ENCODE assay signal across 8 cellular contexts in the genomic region with DNA sequence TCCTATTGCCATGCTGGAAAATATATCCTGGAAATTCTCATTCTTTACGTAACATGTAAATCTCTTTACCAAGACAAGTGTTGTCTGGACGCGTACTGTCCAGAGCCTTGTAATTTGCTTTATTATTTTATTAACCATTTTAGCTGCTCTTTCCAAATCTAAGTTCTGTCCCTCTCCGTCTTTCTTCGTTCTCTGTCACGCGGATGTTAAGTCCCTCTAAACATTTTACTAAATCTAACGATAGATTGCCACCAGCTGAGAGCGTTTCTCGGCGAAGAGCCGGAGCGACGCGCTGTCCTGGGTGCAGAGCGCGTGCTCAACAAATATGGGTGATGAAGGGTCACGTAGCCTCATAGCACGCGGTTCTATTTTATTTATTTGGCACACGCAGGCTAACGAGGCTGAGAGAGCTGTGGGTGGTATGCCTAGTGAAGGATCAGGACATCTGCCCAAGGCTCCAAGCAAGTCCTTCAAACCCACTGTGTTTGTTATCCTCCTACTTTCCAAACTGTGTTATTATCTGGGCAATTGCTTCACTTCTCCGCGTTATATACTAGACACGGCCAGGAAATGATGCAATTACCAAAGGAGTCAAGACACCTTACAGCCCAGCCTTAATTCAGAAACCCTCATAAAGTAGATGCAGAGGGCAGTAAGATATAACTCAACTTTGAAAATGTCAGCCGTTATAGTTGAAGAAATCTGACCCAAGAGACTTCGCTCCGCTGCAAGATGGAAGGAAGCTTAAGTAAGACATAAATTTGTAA. TPM values are rescaled to one million over a fixed set of nuclear protein-coding genes. Genes with fewer than 3 reads are reported as not detected.
DNase-seq lines count a peak whose midpoint lies in the region; ATAC-seq and TF ChIP-seq lines count a peak whose summit lies in the region.

No MANE protein-coding gene starts in this region.

- TF ChIP-seq CTCF in GM10266 (IDR thresholded peaks at IDR 0.05; ENCODE audit: control insufficient read depth, insufficient read depth, low read depth, missing control alignments): no peak
- no peak for TF ChIP-seq CTCF in HCT116 (IDR thresholded peaks at IDR 0.05 in 2 of 3, conservative IDR thresholded peaks at IDR 0.05 in 1 of 3; ENCODE audit: borderline replicate concordance in 1 of 3, insufficient read depth in 1 of 3, low read depth in 2 of 3, low read length in 2 of 3)
- no peak for TF ChIP-seq CTCF in MM.1S (IDR thresholded peaks at IDR 0.05; ENCODE audit: low read length)

- TF ChIP-seq RAD21 in HCT116 (IDR thresholded peaks at IDR 0.05; ENCODE audit: low read depth): no peak

- peak overlapping the region; percentile 24 for H3K27ac ChIP-seq in HCT116 (ENCODE audit: low read depth, low read length)
- H3K27ac ChIP-seq in MM.1S (ENCODE audit: low read length): peak overlapping the region; percentile 91
- H3K27ac ChIP-seq in SJSA1: peak overlapping the region; percentile 47

- H4K20me1 ChIP-seq in HCT116 (ENCODE audit: insufficient read depth): no peaks in the 10 kb centered on the region
- no peaks in the 10 kb centered on the region for H4K20me1 ChIP-seq in MM.1S (ENCODE audit: insufficient read depth, low read length)

- H3F3A ChIP-seq in MM.1S (ENCODE audit: insufficient read depth, low read length): peaks cover 15% of the 10 kb centered on the region

- intact Hi-C loops in HCT116 (cut with micrococcal nuclease) (loop anchor here (2.0 kb wide), 1 partner anchor 206 kb away; the partner anchor contains the start of gene TRMT11), left ventricle myocardium superior (cut with micrococcal nuclease) (loop anchor here (5.0 kb wide), 1 partner anchor 177 kb away; the partner anchor contains the start of gene HINT3)

- TSS peak; percentile 99 for BruUV-seq in HCT116 (replicated peaks; lab: Mats Ljungman, UMichigan)

- POLR2A ChIA-PET in HCT116 (lab: Charles Lee): interaction anchor here (0.6 to 2.3 kb wide), 3 partner anchors 10 to 897 kb away, joined by 3 to 25 read pairs (median 3); partner anchors contain the start of genes NCOA7 and TRMT11

- CTCF ChIA-PET in HCT116 (lab: Charles Lee): interaction anchor here (1.6 to 2.3 kb wide), 5 partner anchors 10 to 467 kb away, joined by 7 to 19 read pairs (median 10); partner anchors contain the start of genes HINT3 and NCOA7

- peak overlapping the region; percentile 39 to 51 for H3K4me3 ChIP-seq in HCT116 (replicated peaks in 1 of 2; ENCODE audit: low read depth in 1 of 2, low read length in 2 of 2)
- peak overlapping the region; percentile 85 for H3K4me3 ChIP-seq in MM.1S (ENCODE audit: low read length)
- H3K4me3 ChIP-seq in SJSA1: peak overlapping the region; percentile 53

- no peaks in the 10 kb centered on the region for H3K27me3 ChIP-seq in HCT116 (ENCODE audit: insufficient read depth, low read length)
- no peaks in the 10 kb centered on the region for H3K27me3 ChIP-seq in MM.1S (replicated peaks; ENCODE audit: insufficient read depth, low read length)
- no peaks in the 10 kb centered on the region for H3K27me3 ChIP-seq in SJSA1 (replicated peaks)

- no peaks in the 10 kb centered on the region for H3K9me2 ChIP-seq in HCT116 (ENCODE audit: insufficient read depth)
- H3K9me2 ChIP-seq in MM.1S (replicated peaks; ENCODE audit: insufficient read depth, low read length): no peaks in the 10 kb centered on the region

- no peaks in the 10 kb centered on the region for H3K9me3 ChIP-seq in HCT116 (ENCODE audit: control insufficient read depth in 1 of 2, insufficient read depth in 1 of 2, low read depth in 1 of 2, low read length in 2 of 2)
- H3K9me3 ChIP-seq in MM.1S (replicated peaks; ENCODE audit: insufficient read depth, low read length): no peaks in the 10 kb centered on the region
- no peaks in the 10 kb centered on the region for H3K9me3 ChIP-seq in SJSA1 (replicated peaks)

- peak overlapping the region; percentile 95 for H2AFZ ChIP-seq in HCT116 (ENCODE audit: low read depth, low read length, poor library complexity, severe bottlenecking)
- peak overlapping the region; percentile 95 for H2AFZ ChIP-seq in MM.1S (ENCODE audit: low read length)

- H3K4me2 ChIP-seq in HCT116 (ENCODE audit: low read length) (peak overlapping the region; percentile 69), MM.1S (ENCODE audit: low read depth, low read length) (peak overlapping the region; percentile 88)

- H3K36me3 ChIP-seq in HCT116 (ENCODE audit: control insufficient read depth in 1 of 2, insufficient read depth in 2 of 2, low read length in 2 of 2): no peaks in the 10 kb centered on the region
- H3K36me3 ChIP-seq in MM.1S (replicated peaks; ENCODE audit: insufficient read depth, low read length): no peaks in the 10 kb centered on the region
- no peaks in the 10 kb centered on the region for H3K36me3 ChIP-seq in SJSA1

- TF ChIP-seq POLR2A in HCT116 (IDR thresholded peaks at IDR 0.05; ENCODE audit: borderline replicate concordance, extremely low read depth, insufficient read depth, insufficient read length): peak; percentile 91

- DNase-seq in GM10266 (ENCODE audit: extremely low spot score) (peak; percentile 61), HCT116 (ENCODE audit: low read depth, low spot score) (peak; percentile 60), MM.1S (peak; percentile 71), SJSA1 (ENCODE audit: low read depth in 1 of 2, low spot score in 2 of 2) (peak; percentile 52 to 79), left ventricle myocardium superior (peak; percentile 74), renal cortical epithelial cell (ENCODE audit: low read depth) (peak; percentile 78), COLO829 (ENCODE audit: low spot score) (no peak)
- peak; percentile 11 for DNase-seq in activated naive CD8-positive, alpha-beta T cell treated with anti-CD3 and anti-CD28 coated beads, Interleukin-2, amount 50 U/mL, for 16 hours (ENCODE audit: low read depth, low spot score)

- H3K79me2 ChIP-seq in HCT116 (ENCODE audit: insufficient read depth, low read length) (no peaks in the 10 kb centered on the region), MM.1S (ENCODE audit: low read length) (peaks cover 9% of the 10 kb centered on the region)

- RAD21 ChIA-PET in HCT116 (lab: Charles Lee; ENCODE audit: low non-redundant PET in 1 of 2, low total read pairs in 2 of 2, uncharacterized antibody in 2 of 2, unreplicated experiment in 2 of 2): interaction anchor here in 1 of 2 experiments (0.8 kb wide), 1 partner anchor 194 kb away, joined by 3 read pairs; no protein-coding TSS in a partner anchor

- H3K9ac ChIP-seq in HCT116 (ENCODE audit: low read length): peak overlapping the region; percentile 57
- peak overlapping the region; percentile 78 for H3K9ac ChIP-seq in MM.1S (ENCODE audit: low read length)

- peak; percentile 76 for ATAC-seq in HCT116
- peak; percentile 91 for ATAC-seq in left ventricle myocardium superior

- H3K4me1 ChIP-seq in HCT116 (ENCODE audit: control insufficient read depth in 1 of 2, insufficient read depth in 2 of 2, low read length in 2 of 2): peaks cover 0 to 14% of the 10 kb centered on the region in 2 experiments; a peak in 3 of 4 replicates
- H3K4me1 ChIP-seq in MM.1S (ENCODE audit: low read length): peaks cover 7% of the 10 kb centered on the region; the same call in 1 of the 2 replicates
- H3K4me1 ChIP-seq in SJSA1 (replicated peaks): no peaks in the 10 kb centered on the region; the same call in 1 of the 2 replicates

TF ChIP-seq in HCT116, 20 proteins besides CTCF, POLR2A, EP300 and RAD21:
- TF ChIP-seq CBX3 (IDR thresholded peaks at IDR 0.05; ENCODE audit: low read depth) (0 out of 2 replicates have a peak, but pooled peaks have one; percentile 10), SIN3A (IDR thresholded peaks at IDR 0.05; ENCODE audit: low read depth) (peak; percentile 40; the same call in 1 of the 2 replicates), POLR2AphosphoS5 (IDR thresholded peaks at IDR 0.05; ENCODE audit: low read depth, low read length) (peak; percentile 68), CEBPB (IDR thresholded peaks at IDR 0.05; ENCODE audit: low read depth) (peak; percentile 88), ZNF274 (IDR thresholded peaks at IDR 0.05; ENCODE audit: low read depth, low read length) (no peak), JUND (IDR thresholded peaks at IDR 0.05) (0 out of 2 replicates have a peak, but pooled peaks have one; percentile 22)
- TF ChIP-seq, protein P1, sequence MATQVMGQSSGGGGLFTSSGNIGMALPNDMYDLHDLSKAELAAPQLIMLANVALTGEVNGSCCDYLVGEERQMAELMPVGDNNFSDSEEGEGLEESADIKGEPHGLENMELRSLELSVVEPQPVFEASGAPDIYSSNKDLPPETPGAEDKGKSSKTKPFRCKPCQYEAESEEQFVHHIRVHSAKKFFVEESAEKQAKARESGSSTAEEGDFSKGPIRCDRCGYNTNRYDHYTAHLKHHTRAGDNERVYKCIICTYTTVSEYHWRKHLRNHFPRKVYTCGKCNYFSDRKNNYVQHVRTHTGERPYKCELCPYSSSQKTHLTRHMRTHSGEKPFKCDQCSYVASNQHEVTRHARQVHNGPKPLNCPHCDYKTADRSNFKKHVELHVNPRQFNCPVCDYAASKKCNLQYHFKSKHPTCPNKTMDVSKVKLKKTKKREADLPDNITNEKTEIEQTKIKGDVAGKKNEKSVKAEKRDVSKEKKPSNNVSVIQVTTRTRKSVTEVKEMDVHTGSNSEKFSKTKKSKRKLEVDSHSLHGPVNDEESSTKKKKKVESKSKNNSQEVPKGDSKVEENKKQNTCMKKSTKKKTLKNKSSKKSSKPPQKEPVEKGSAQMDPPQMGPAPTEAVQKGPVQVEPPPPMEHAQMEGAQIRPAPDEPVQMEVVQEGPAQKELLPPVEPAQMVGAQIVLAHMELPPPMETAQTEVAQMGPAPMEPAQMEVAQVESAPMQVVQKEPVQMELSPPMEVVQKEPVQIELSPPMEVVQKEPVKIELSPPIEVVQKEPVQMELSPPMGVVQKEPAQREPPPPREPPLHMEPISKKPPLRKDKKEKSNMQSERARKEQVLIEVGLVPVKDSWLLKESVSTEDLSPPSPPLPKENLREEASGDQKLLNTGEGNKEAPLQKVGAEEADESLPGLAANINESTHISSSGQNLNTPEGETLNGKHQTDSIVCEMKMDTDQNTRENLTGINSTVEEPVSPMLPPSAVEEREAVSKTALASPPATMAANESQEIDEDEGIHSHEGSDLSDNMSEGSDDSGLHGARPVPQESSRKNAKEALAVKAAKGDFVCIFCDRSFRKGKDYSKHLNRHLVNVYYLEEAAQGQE (IDR thresholded peaks at IDR 0.05; ENCODE audit: low read depth): no peak
- TF ChIP-seq, protein P2, sequence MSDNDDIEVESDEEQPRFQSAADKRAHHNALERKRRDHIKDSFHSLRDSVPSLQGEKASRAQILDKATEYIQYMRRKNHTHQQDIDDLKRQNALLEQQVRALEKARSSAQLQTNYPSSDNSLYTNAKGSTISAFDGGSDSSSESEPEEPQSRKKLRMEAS (IDR thresholded peaks at IDR 0.05): peak; percentile 91

RNA-seq across cellular contexts. Expression of gene NCOA7, which starts 10.0 kb away (rescaled TPM):
- total RNA-seq in HCT116 (2021; ENCODE audit: unreplicated experiment) (13.8 TPM), left ventricle myocardium superior (10.2 TPM), renal cortical epithelial cell (10.6 and 59.0 TPM in 2 replicates)
- 7.7 and 8.6 TPM in 2 replicates for polyA plus RNA-seq in HCT116 (2012)
- 4.4 and 8.5 TPM in 2 replicates for total RNA-seq in SJSA1 (2014; rRNA removed; shearing (Covaris generic))

RNA-seq across cellular contexts. Expression of gene HEY2, which starts 31.3 kb away (rescaled TPM):
- total RNA-seq in HCT116 (2021; ENCODE audit: unreplicated experiment): not detected
- polyA plus RNA-seq in HCT116 (2012): 0.04 TPM in 1 of 2 replicates, not detected in the other
- total RNA-seq in SJSA1 (2014; rRNA removed; shearing (Covaris generic)): 0.66 TPM in 1 of 2 replicates, not detected in the other
- total RNA-seq in left ventricle myocardium superior: 66.8 TPM
- total RNA-seq in renal cortical epithelial cell: not detected in 2 replicates

Comparison
In these comparisons a context has a peak if more than half of its experiments do, and no peak if none do; other contexts are left out.
1. H3K27ac ChIP-seq: peak in every context shown above with its lines; median percentile 91 in MM.1S; 47 in SJSA1; 24 in HCT116.
2. RNA of gene HEY2, which starts 31.3 kb away (total RNA-seq): 66.8 TPM in left ventricle myocardium superior (single experiment); 0.66 TPM in SJSA1, not detected in HCT116 (single experiment) and not detected in renal cortical epithelial cell; every median in the first group is over 10 times any median in the second.
3. Peak in every context shown above with its lines, with median percentiles within 50 percentile points of each other: H3K4me3 ChIP-seq.